ENCODE assay signal across 29 cellular contexts in genomic region chr10:69632516-69633199, GRCh38. TPM values are rescaled to one million over a fixed set of nuclear protein-coding genes. Genes with fewer than 3 reads are reported as not detected.
A peak's percentile ranks its signal among the peaks of the same experiment; 100 is the strongest.
DNase-seq lines count a peak whose midpoint lies in the region; ATAC-seq and TF ChIP-seq lines count a peak whose summit lies in the region.
"Had no signal": no experiment of that assay in that cellular context is flagged by ENCODE, and none has a peak within 500 bp of the region (broad histone marks: within the 10 kb centered on the region; RNA-seq: fewer than 3 reads in every experiment).

No MANE protein-coding gene starts in this region.

- no peak for TF ChIP-seq CTCF in Caco-2 (IDR thresholded peaks at IDR 0.05; ENCODE audit: insufficient read depth in 1 of 2, low read depth in 1 of 2, low read length in 1 of 2, severe bottlenecking in 1 of 2, unreplicated experiment in 1 of 2)
- no peak for TF ChIP-seq CTCF in osteoblast (IDR thresholded peaks at IDR 0.05; ENCODE audit: extremely low read depth, low read depth, low read length)

- H3K9me3 ChIP-seq in Caco-2 (no peaks in the 10 kb centered on the region), osteoblast (ENCODE audit: low read depth, low read length) (no peaks in the 10 kb centered on the region)
- H3K9me3 ChIP-seq: BE2C, HAP-1, heart right ventricle, left lung, tibial artery had no signal

- CTCF ChIA-PET in activated CD4-positive, alpha-beta T cell treated with anti-CD3 and anti-CD28 coated beads, Interleukin-2, amount 10 ng/mL, durations not matched to agents 7 days and 5 days (lab: Charles Lee): interaction anchor here (0.7 to 2.2 kb wide), 5 partner anchors 10 to 117 kb away, joined by 3 to 9 read pairs (median 3); no protein-coding TSS in a partner anchor
- CTCF ChIA-PET in Caco-2 (lab: Charles Lee): interaction anchor here (0.6 to 1.2 kb wide), 4 partner anchors 31 to 1068 kb away, joined by 3 read pairs; no protein-coding TSS in a partner anchor

- peaks cover 2% of the 10 kb centered on the region for H3K36me3 Mint-ChIP-seq in activated CD4-positive, alpha-beta T cell treated with anti-CD3 and anti-CD28 coated beads, Interleukin-2, amount 10 ng/mL, durations not matched to agents 7 days and 5 days (ENCODE audit: low read depth)
- H3K36me3 Mint-ChIP-seq in Caco-2 (ENCODE audit: insufficient read depth, unreplicated experiment): peaks cover 15% of the 10 kb centered on the region
- peaks cover 9% of the 10 kb centered on the region for H3K36me3 Mint-ChIP-seq in central memory CD8-positive, alpha-beta T cell (ENCODE audit: insufficient read depth)

- no peak overlapping the region for H3K4me2 ChIP-seq in osteoblast (ENCODE audit: insufficient read depth, low read length)

- H4K20me1 ChIP-seq in osteoblast (ENCODE audit: insufficient read depth, low read length): no peaks in the 10 kb centered on the region

- no peak for DNase-seq in activated CD4-positive, alpha-beta T cell treated with anti-CD3 and anti-CD28 coated beads, Interleukin-2, amount 10 ng/mL, durations not matched to agents 7 days and 5 days
- DNase-seq in activated CD4-positive, alpha-beta T cell treated with anti-CD3 and anti-CD28 coated beads, Interleukin-2, amount 50 U/mL, for 48 hours: no peak
- DNase-seq in Caco-2: peak in 1 of 2 experiments; percentile 35
- no peak for DNase-seq in central memory CD8-positive, alpha-beta T cell (ENCODE audit: low spot score in 2 of 2)
- peak; percentile 65 for DNase-seq in osteoblast (ENCODE audit: insufficient read length, low spot score, missing footprints)
- DNase-seq in Ammon's horn (ENCODE audit: low spot score): no peak
- DNase-seq: 8988T; activated CD4-positive, alpha-beta T cell treated with anti-CD3 and anti-CD28 coated beads, Interleukin-2, amount 10 ng/mL, durations not matched to agents 24 days and 14 days; activated naive CD4-positive, alpha-beta T cell treated with Interleukin-2 at 50 U/mL for 16 hours; activated T-cell treated with anti-CD3 and anti-CD28 coated beads, Interleukin-2, amount 50 U/mL, for 1 hour; BE2C; dermis blood vessel endothelial cell; heart right ventricle; left lung; NCI-H146; NCI-H2171; NCI-H524; small intestine; stimulated activated CD4-positive, alpha-beta T cell treated with anti-CD3 and anti-CD28 coated beads, Interleukin-4, amount 100 ng/mL, for 1 hour; stimulated activated naive CD8-positive, alpha-beta T cell treated with anti-CD3 and anti-CD28 coated beads, Interleukin-15, Interleukin-2, amounts not matched to agents 100 U/mL and 50 U/mL, for 24 hours had no signal

- no peaks in the 10 kb centered on the region for H3K79me2 ChIP-seq in osteoblast (ENCODE audit: insufficient read depth, low read length)

- H2AFZ ChIP-seq in osteoblast (ENCODE audit: low read length): no peak overlapping the region

- no peak overlapping the region for H3K27ac ChIP-seq in osteoblast (ENCODE audit: low read depth, low read length)
- H3K27ac ChIP-seq: cardiac muscle cell, heart right ventricle, left lung, SJSA1, tibial artery, VCaP had no signal

- H3K36me3 ChIP-seq in Caco-2 (ENCODE audit: control insufficient read depth, insufficient read depth, low read length) (peaks cover 3% of the 10 kb centered on the region; the same call in 1 of the 2 replicates), osteoblast (ENCODE audit: insufficient read depth, low read length) (no peaks in the 10 kb centered on the region)
- H3K36me3 ChIP-seq: BE2C, heart right ventricle, left lung, SJSA1 had no signal

- BruUV-seq in Caco-2 (replicated peaks; lab: Mats Ljungman, UMichigan): no TSS peak

- no peak overlapping the region for H3K4me3 Mint-ChIP-seq in activated CD4-positive, alpha-beta T cell treated with anti-CD3 and anti-CD28 coated beads, Interleukin-2, amount 10 ng/mL, durations not matched to agents 7 days and 5 days
- H3K4me3 Mint-ChIP-seq in Caco-2 (ENCODE audit: unreplicated experiment): peak overlapping the region; percentile 21
- peak overlapping the region; percentile 29 for H3K4me3 Mint-ChIP-seq in central memory CD8-positive, alpha-beta T cell

- POLR2A ChIA-PET in activated CD4-positive, alpha-beta T cell treated with anti-CD3 and anti-CD28 coated beads, Interleukin-2, amount 10 ng/mL, durations not matched to agents 7 days and 5 days (lab: Charles Lee): no interaction called here
- POLR2A ChIA-PET in Caco-2 (lab: Charles Lee): no interaction called here

- peaks cover 7% of the 10 kb centered on the region for H3K4me1 Mint-ChIP-seq in activated CD4-positive, alpha-beta T cell treated with anti-CD3 and anti-CD28 coated beads, Interleukin-2, amount 10 ng/mL, durations not matched to agents 7 days and 5 days
- no peaks in the 10 kb centered on the region for H3K4me1 Mint-ChIP-seq in Caco-2 (ENCODE audit: low read depth, unreplicated experiment)
- H3K4me1 Mint-ChIP-seq in central memory CD8-positive, alpha-beta T cell: peaks cover 14% of the 10 kb centered on the region

- H3K4me3 ChIP-seq in Caco-2 (ENCODE audit: low read depth, low read length) (no peak overlapping the region), osteoblast (ENCODE audit: insufficient read depth, low read length) (no peak overlapping the region)
- H3K4me3 ChIP-seq: cardiac muscle cell, HAP-1, heart right ventricle, left lung, SJSA1, tibial artery had no signal

- intact Hi-C loops in Caco-2 (cut with micrococcal nuclease; ENCODE audit: unreplicated experiment): no loop called here

- H3K27me3 ChIP-seq in Caco-2 (replicated peaks; ENCODE audit: control insufficient read depth, insufficient read depth, low read length) (no peaks in the 10 kb centered on the region), osteoblast (ENCODE audit: insufficient read depth, low read length) (peaks cover 26% of the 10 kb centered on the region)
- H3K27me3 ChIP-seq: BE2C, tibial artery had no signal

- H3K27ac Mint-ChIP-seq in activated CD4-positive, alpha-beta T cell treated with anti-CD3 and anti-CD28 coated beads, Interleukin-2, amount 10 ng/mL, durations not matched to agents 7 days and 5 days: peak overlapping the region; percentile 69
- H3K27ac Mint-ChIP-seq in Caco-2 (ENCODE audit: unreplicated experiment): no peak overlapping the region
- no peak overlapping the region for H3K27ac Mint-ChIP-seq in central memory CD8-positive, alpha-beta T cell (ENCODE audit: low read depth)
- H3K27ac Mint-ChIP-seq: activated CD4-positive, alpha-beta T cell treated with anti-CD3 and anti-CD28 coated beads, Interleukin-2, amount 10 ng/mL, durations not matched to agents 24 days and 14 days had no signal

- H3K4me1 ChIP-seq in Caco-2 (peaks cover 6% of the 10 kb centered on the region), osteoblast (ENCODE audit: insufficient read depth, low read length) (no peaks in the 10 kb centered on the region)
- H3K4me1 ChIP-seq: BE2C, HAP-1 had no signal

- no peak for ATAC-seq in central memory CD8-positive, alpha-beta T cell (replicated peaks; ENCODE audit: extremely low read depth, poor library complexity, severe bottlenecking)
- no peak for ATAC-seq in GM21528 (IDR thresholded peaks at IDR 0.05; ENCODE audit: low FRiP score, unreplicated experiment)
- ATAC-seq in HG02973 (IDR thresholded peaks at IDR 0.05; ENCODE audit: unreplicated experiment): no peak
- ATAC-seq: heart right ventricle; left lung; stimulated activated naive CD8-positive, alpha-beta T cell treated with anti-CD3 and anti-CD28 coated beads, Interleukin-15, Interleukin-2, amounts not matched to agents 100 U/mL and 50 U/mL, for 24 hours had no signal

- no peaks in the 10 kb centered on the region for H3K27me3 Mint-ChIP-seq in activated CD4-positive, alpha-beta T cell treated with anti-CD3 and anti-CD28 coated beads, Interleukin-2, amount 10 ng/mL, durations not matched to agents 7 days and 5 days
- H3K27me3 Mint-ChIP-seq in Caco-2 (ENCODE audit: insufficient read depth, unreplicated experiment): no peaks in the 10 kb centered on the region
- H3K27me3 Mint-ChIP-seq in central memory CD8-positive, alpha-beta T cell: no peaks in the 10 kb centered on the region
- H3K27me3 Mint-ChIP-seq: activated CD4-positive, alpha-beta T cell treated with anti-CD3 and anti-CD28 coated beads, Interleukin-2, amount 10 ng/mL, durations not matched to agents 24 days and 14 days had no signal

- H3K9me3 Mint-ChIP-seq in activated CD4-positive, alpha-beta T cell treated with anti-CD3 and anti-CD28 coated beads, Interleukin-2, amount 10 ng/mL, durations not matched to agents 7 days and 5 days: no peaks in the 10 kb centered on the region
- peaks cover 6% of the 10 kb centered on the region for H3K9me3 Mint-ChIP-seq in Caco-2 (ENCODE audit: unreplicated experiment)
- no peaks in the 10 kb centered on the region for H3K9me3 Mint-ChIP-seq in central memory CD8-positive, alpha-beta T cell
- H3K9me3 Mint-ChIP-seq: activated CD4-positive, alpha-beta T cell treated with anti-CD3 and anti-CD28 coated beads, Interleukin-2, amount 10 ng/mL, durations not matched to agents 24 days and 14 days had no signal

RNA-seq across cellular contexts. Expression of gene FAM241B, which starts 2.6 kb away (rescaled TPM):
- 1 to 10 TPM; 3.4 to 4.2 TPM for total RNA-seq in activated CD4-positive, alpha-beta T cell treated with anti-CD3 and anti-CD28 coated beads, Interleukin-2, amount 10 ng/mL, durations not matched to agents 7 days and 5 days
- 24.9 and 30.2 TPM in 2 replicates for total RNA-seq in Caco-2 (2022)
- total RNA-seq in osteoblast: 0.36 TPM in 1 of 2 replicates, not detected in the other
- total RNA-seq: dermis blood vessel endothelial cell had no signal

RNA-seq across cellular contexts. Expression of gene NEUROG3, which starts 59.4 kb away (rescaled TPM):
- total RNA-seq in activated CD4-positive, alpha-beta T cell treated with anti-CD3 and anti-CD28 coated beads, Interleukin-2, amount 10 ng/mL, durations not matched to agents 7 days and 5 days: not detected
- total RNA-seq in Caco-2 (2022) (not detected in 2 replicates), osteoblast (not detected in 2 replicates)
- total RNA-seq: activated CD4-positive, alpha-beta T cell treated with anti-CD3 and anti-CD28 coated beads, Interleukin-2, amount 10 ng/mL, durations not matched to agents 24 days and 14 days; cardiac muscle cell; dermis blood vessel endothelial cell; G401; left lung; SJSA1; T-helper 2 cell treated with Interferon-gamma antibody and Interleukin-4, amounts not matched to agents 100 ng/mL and 5 ng/mL, for 36 hours had no signal
